ENCODE assay signal across 21 cellular contexts in genomic region chr6:31053873-31054272, GRCh38. TPM values are rescaled to one million over a fixed set of nuclear protein-coding genes. Genes with fewer than 3 reads are reported as not detected.
DNase-seq lines count a peak whose midpoint lies in the region; ATAC-seq and TF ChIP-seq lines count a peak whose summit lies in the region.
"Had no signal": no experiment of that assay in that cellular context is flagged by ENCODE, and none has a peak within 500 bp of the region (broad histone marks: within the 10 kb centered on the region; RNA-seq: fewer than 3 reads in every experiment).

No MANE protein-coding gene starts in this region.

- peak; percentile 13 for DNase-seq in BE2C
- no peak for DNase-seq in GM12865 (ENCODE audit: low read depth)
- DNase-seq in NCI-H69 (lab: John Stamatoyannopoulos, UW) = peak; percentile 57
- peak; percentile 66 for DNase-seq in left kidney (ENCODE audit: low read depth, low spot score)
- DNase-seq in HFFc6 = no peak
- DNase-seq in HPDE6-E6E7 (ENCODE audit: extremely low spot score) = no peak
- DNase-seq: activated CD4-positive, alpha-beta T cell treated with anti-CD3 and anti-CD28 coated beads for 36 hours; activated CD8-positive, alpha-beta memory T cell treated with anti-CD3 and anti-CD28 coated beads, Interleukin-2, amount 50 U/mL, for 48 hours; activated naive CD4-positive, alpha-beta T cell treated with anti-CD3 and anti-CD28 coated beads, Interleukin-2, amount 10 ng/mL, durations not matched to agents 7 days and 5 days; brain microvascular endothelial cell; kidney glomerular epithelial cell; SJCRH30; stimulated activated CD4-positive, alpha-beta T cell treated with anti-CD3 and anti-CD28 coated beads, Interleukin-12 subunit alpha, Interleukin-12 subunit beta, amount 100 ng/mL, for 4 hours; stomach had no signal

- H3K4me1 ChIP-seq in BE2C = no peaks in the 10 kb centered on the region
- H3K4me1 ChIP-seq: esophagus muscularis mucosa, parathyroid adenoma had no signal

- TF ChIP-seq CTCF in BE2C (IDR thresholded peaks at IDR 0.05; ENCODE audit: low read depth, low read length) (no peak), GM12865 (IDR thresholded peaks at IDR 0.05; ENCODE audit: insufficient read depth, low read depth, low read length, missing control alignments) (no peak), HFFc6 (IDR thresholded peaks at IDR 0.05) (no peak)

- no peak overlapping the region for H3K27ac Mint-ChIP-seq in HFFc6
- H3K27ac Mint-ChIP-seq: activated CD4-positive, alpha-beta T cell treated with anti-CD3 and anti-CD28 coated beads for 36 hours had no signal

- H3K36me3 ChIP-seq in BE2C = no peaks in the 10 kb centered on the region
- H3K36me3 ChIP-seq: brain microvascular endothelial cell, esophagus muscularis mucosa, SJCRH30, stomach, vagina had no signal

- H3K4me1 Mint-ChIP-seq in HFFc6 (ENCODE audit: low read depth) = peaks cover 29% of the 10 kb centered on the region
- H3K4me1 Mint-ChIP-seq: activated naive CD4-positive, alpha-beta T cell treated with anti-CD3 and anti-CD28 coated beads, Interleukin-2, amount 10 ng/mL, durations not matched to agents 7 days and 5 days had no signal

- peaks cover 37% of the 10 kb centered on the region for H3K27me3 Mint-ChIP-seq in HFFc6 (ENCODE audit: insufficient read depth)

- no peaks in the 10 kb centered on the region for H3K36me3 Mint-ChIP-seq in HFFc6 (ENCODE audit: low read depth)
- H3K36me3 Mint-ChIP-seq: activated naive CD4-positive, alpha-beta T cell treated with anti-CD3 and anti-CD28 coated beads, Interleukin-2, amount 10 ng/mL, durations not matched to agents 7 days and 5 days had no signal

- ATAC-seq in HG03108 (IDR thresholded peaks at IDR 0.05; ENCODE audit: unreplicated experiment) (no peak), HG02588 (IDR thresholded peaks at IDR 0.05; ENCODE audit: unreplicated experiment) (no peak)
- ATAC-seq: activated CD4-positive, alpha-beta T cell treated with anti-CD3 and anti-CD28 coated beads for 36 hours had no signal

- no peak overlapping the region for H3K4me3 ChIP-seq in BE2C (ENCODE audit: low read depth, low read length)
- H3K4me3 ChIP-seq in GM12865 (ENCODE audit: low read depth, low read length) = peak overlapping the region; percentile 19
- H3K4me3 ChIP-seq: esophagus muscularis mucosa, SJCRH30, stomach had no signal

- no peak overlapping the region for H3K4me3 Mint-ChIP-seq in HFFc6
- H3K4me3 Mint-ChIP-seq: activated CD4-positive, alpha-beta T cell treated with anti-CD3 and anti-CD28 coated beads for 36 hours; activated naive CD4-positive, alpha-beta T cell treated with anti-CD3 and anti-CD28 coated beads, Interleukin-2, amount 10 ng/mL, durations not matched to agents 7 days and 5 days had no signal

- H3K9me3 ChIP-seq in BE2C = no peaks in the 10 kb centered on the region
- H3K9me3 ChIP-seq: esophagus muscularis mucosa, SJCRH30, stomach, vagina had no signal

- no peaks in the 10 kb centered on the region for H3K9me3 Mint-ChIP-seq in HFFc6
- H3K9me3 Mint-ChIP-seq: activated naive CD4-positive, alpha-beta T cell treated with anti-CD3 and anti-CD28 coated beads, Interleukin-2, amount 10 ng/mL, durations not matched to agents 7 days and 5 days had no signal

- H3K27me3 ChIP-seq in BE2C = peaks cover 12% of the 10 kb centered on the region
- H3K27me3 ChIP-seq: brain microvascular endothelial cell, vagina had no signal

RNA-seq across cellular contexts. Expression of gene MUC22, which starts 43.6 kb away (rescaled TPM):
- polyA plus RNA-seq in BE2C (2012; ENCODE audit: insufficient read depth, insufficient read length, low read depth) = not detected
- total RNA-seq in HFFc6 (2021; fragmentation: NEBNext Ultra II Directional; extraction: Animal tissue kit (Norgen Biotek cat#: 25700)) = not detected
- total RNA-seq: activated CD4-positive, alpha-beta T cell treated with anti-CD3 and anti-CD28 coated beads for 36 hours; dermis microvascular lymphatic vessel endothelial cell; esophagus muscularis mucosa; HT1080; SJCRH30; stomach had no signal

RNA-seq across cellular contexts. Expression of gene C6orf15, which starts 58.5 kb away (rescaled TPM):
- not detected for polyA plus RNA-seq in BE2C (2012; ENCODE audit: insufficient read depth, insufficient read length, low read depth)
- not detected for total RNA-seq in HFFc6 (2021; fragmentation: NEBNext Ultra II Directional; extraction: Animal tissue kit (Norgen Biotek cat#: 25700))
- total RNA-seq: activated CD4-positive, alpha-beta T cell treated with anti-CD3 and anti-CD28 coated beads for 36 hours; dermis microvascular lymphatic vessel endothelial cell; esophagus muscularis mucosa; HT1080; stomach; vagina had no signal
- polyA plus RNA-seq: stomach had no signal

Comparison
In these comparisons a context has a peak if more than half of its experiments do, and no peak if none do; other contexts are left out.
1. DNase-seq: peak in BE2C (single experiment), NCI-H69 (single experiment) and left kidney (single experiment); none in GM12865 (single experiment), HFFc6 (single experiment) and HPDE6-E6E7 (single experiment).